ENCODE assay signal across 15 cellular contexts in the genomic region with DNA sequence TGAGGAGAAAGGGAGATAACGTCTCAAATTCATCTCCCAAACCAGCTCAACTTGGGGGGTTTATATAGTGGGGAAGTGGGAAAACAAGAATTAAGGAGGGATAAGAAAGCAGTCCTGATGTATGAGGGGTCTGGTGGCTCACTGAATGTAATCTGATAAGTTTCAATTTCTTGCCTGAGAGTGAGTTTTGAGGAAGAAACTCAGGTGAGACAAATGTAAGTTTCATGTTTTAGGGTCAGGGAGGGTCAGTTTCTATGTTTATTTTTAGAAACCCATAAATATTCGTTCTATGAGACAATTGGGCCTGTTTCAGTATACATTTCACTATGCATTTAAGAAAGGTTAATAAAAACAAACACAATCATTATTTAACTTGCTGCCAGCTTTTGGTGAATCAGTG.
DNase-seq lines count a peak whose midpoint lies in the region; ATAC-seq and TF ChIP-seq lines count a peak whose summit lies in the region.
"Had no signal": no experiment of that assay in that cellular context is flagged by ENCODE, and none has a peak within 500 bp of the region (broad histone marks: within the 10 kb centered on the region; RNA-seq: fewer than 3 reads in every experiment).

No MANE protein-coding gene starts in this region.

- no peaks in the 10 kb centered on the region for H3K36me3 Mint-ChIP-seq in nephron progenitor cell (ENCODE audit: low read depth)
- no peaks in the 10 kb centered on the region for H3K36me3 Mint-ChIP-seq in CD8-positive, alpha-beta T cell

- CTCF ChIA-PET in CD8-positive, alpha-beta T cell (lab: Charles Lee) = no interaction called here

- H3K27ac Mint-ChIP-seq in nephron progenitor cell = peak overlapping the region; percentile 91
- H3K27ac Mint-ChIP-seq in CD8-positive, alpha-beta T cell = no peak overlapping the region
- H3K27ac Mint-ChIP-seq: activated CD4-positive, alpha-beta T cell treated with anti-CD3 and anti-CD28 coated beads for 36 hours; nephron had no signal

- peak; percentile 75 for ATAC-seq in GM18907 (IDR thresholded peaks at IDR 0.05; ENCODE audit: unreplicated experiment)
- ATAC-seq in GM21723 (IDR thresholded peaks at IDR 0.05; ENCODE audit: unreplicated experiment) = peak; percentile 87
- peak; percentile 89 for ATAC-seq in HG03108 (IDR thresholded peaks at IDR 0.05; ENCODE audit: unreplicated experiment)
- no peak for ATAC-seq in CD8-positive, alpha-beta T cell
- ATAC-seq: activated CD4-positive, alpha-beta T cell treated with anti-CD3 and anti-CD28 coated beads for 36 hours; Panc1 had no signal

- no peaks in the 10 kb centered on the region for H3K9me3 Mint-ChIP-seq in nephron progenitor cell
- no peaks in the 10 kb centered on the region for H3K9me3 Mint-ChIP-seq in CD8-positive, alpha-beta T cell
- H3K9me3 Mint-ChIP-seq: nephron had no signal

- DNase-seq in nephron progenitor cell = no peak
- DNase-seq in CD8-positive, alpha-beta T cell = no peak
- DNase-seq in thyroid gland = no peak
- no peak for DNase-seq in activated T-cell treated with anti-CD3 and anti-CD28 coated beads for 4 hours
- no peak for DNase-seq in activated CD4-positive, alpha-beta T cell treated with anti-CD3 and anti-CD28 coated beads for 1 hour
- DNase-seq: activated CD4-positive, alpha-beta T cell treated with anti-CD3 and anti-CD28 coated beads for 36 hours; NCI-H345; sigmoid colon had no signal

- intact Hi-C loops in CD8-positive, alpha-beta T cell (cut with DNase I, micrococcal nuclease) = no loop called here
- intact Hi-C loops in thyroid gland (cut with DNase I) = no loop called here

- H3K36me3 ChIP-seq in CD8-positive, alpha-beta T cell (ENCODE audit: insufficient read depth, low read length) = no peaks in the 10 kb centered on the region
- H3K36me3 ChIP-seq in thyroid gland = no peaks in the 10 kb centered on the region
- H3K36me3 ChIP-seq: ascending aorta; BLaER1 treated with 17β-estradiol and CSF1 and Interleukin-3, amounts not matched to agents 10 nM and 100 nM; sigmoid colon had no signal

- no peaks in the 10 kb centered on the region for H3K27me3 ChIP-seq in CD8-positive, alpha-beta T cell (ENCODE audit: insufficient read depth, low read length)
- H3K27me3 ChIP-seq in thyroid gland = no peaks in the 10 kb centered on the region
- H3K27me3 ChIP-seq: ascending aorta; BLaER1 treated with 17β-estradiol and CSF1 and Interleukin-3, amounts not matched to agents 10 nM and 100 nM; sigmoid colon had no signal

- peak overlapping the region; percentile 28 for H3K4me3 Mint-ChIP-seq in nephron progenitor cell
- no peak overlapping the region for H3K4me3 Mint-ChIP-seq in CD8-positive, alpha-beta T cell
- H3K4me3 Mint-ChIP-seq: activated CD4-positive, alpha-beta T cell treated with anti-CD3 and anti-CD28 coated beads for 36 hours; nephron had no signal

- no peak overlapping the region for H3K27ac ChIP-seq in CD8-positive, alpha-beta T cell (ENCODE audit: low read depth, low read length)
- H3K27ac ChIP-seq in thyroid gland = no peak overlapping the region
- H3K27ac ChIP-seq: ascending aorta; BLaER1 treated with 17β-estradiol and CSF1 and Interleukin-3, amounts not matched to agents 10 nM and 100 nM; sigmoid colon had no signal

- TF ChIP-seq POLR2A in thyroid gland (IDR thresholded peaks at IDR 0.05) = no peak

- WGBS in thyroid gland, 2 donors = 66 to 67% methylated on average over 2 of the region's 2 CpGs

- H3K27me3 Mint-ChIP-seq in nephron progenitor cell (ENCODE audit: low read depth, poor library complexity) = peaks cover 4% of the 10 kb centered on the region
- no peaks in the 10 kb centered on the region for H3K27me3 Mint-ChIP-seq in CD8-positive, alpha-beta T cell (ENCODE audit: low read depth)

- H3K4me3 ChIP-seq in CD8-positive, alpha-beta T cell (ENCODE audit: low read depth, low read length) = no peak overlapping the region
- H3K4me3 ChIP-seq in thyroid gland (replicated peaks in 1 of 3) = no peak overlapping the region
- H3K4me3 ChIP-seq: ascending aorta; BLaER1 treated with 17β-estradiol and CSF1 and Interleukin-3, amounts not matched to agents 10 nM and 100 nM; sigmoid colon had no signal

- peaks cover 29% of the 10 kb centered on the region for H3K4me1 Mint-ChIP-seq in nephron progenitor cell
- H3K4me1 Mint-ChIP-seq in CD8-positive, alpha-beta T cell (ENCODE audit: low read depth) = no peaks in the 10 kb centered on the region
- H3K4me1 Mint-ChIP-seq: activated CD4-positive, alpha-beta T cell treated with anti-CD3 and anti-CD28 coated beads for 36 hours had no signal

- H3K4me1 ChIP-seq in CD8-positive, alpha-beta T cell (ENCODE audit: insufficient read depth, low read length) = no peaks in the 10 kb centered on the region
- H3K4me1 ChIP-seq in thyroid gland = no peaks in the 10 kb centered on the region
- H3K4me1 ChIP-seq: ascending aorta; BLaER1 treated with 17β-estradiol and CSF1 and Interleukin-3, amounts not matched to agents 10 nM and 100 nM; sigmoid colon had no signal

- no peaks in the 10 kb centered on the region for H3K9me3 ChIP-seq in CD8-positive, alpha-beta T cell (ENCODE audit: low read length)
- H3K9me3 ChIP-seq in thyroid gland = no peaks in the 10 kb centered on the region
- H3K9me3 ChIP-seq: ascending aorta; BLaER1 treated with 17β-estradiol and CSF1 and Interleukin-3, amounts not matched to agents 10 nM and 100 nM; sigmoid colon had no signal

- POLR2A ChIA-PET in CD8-positive, alpha-beta T cell (lab: Charles Lee) = no interaction called here

- no peak for TF ChIP-seq CTCF in nephron progenitor cell (IDR thresholded peaks at IDR 0.05)
- TF ChIP-seq CTCF in CD8-positive, alpha-beta T cell (IDR thresholded peaks at IDR 0.05) = no peak
- TF ChIP-seq CTCF in thyroid gland (IDR thresholded peaks at IDR 0.05) = no peak
